In genomic region chr19:42239544-42240220, GRCh38 we compare ENCODE assay signal across 18 cellular contexts. TPM values are rescaled to one million over a fixed set of nuclear protein-coding genes. Genes with fewer than 3 reads are reported as not detected.
DNase-seq lines count a peak whose midpoint lies in the region; ATAC-seq, FAIRE-seq and TF ChIP-seq lines count a peak whose summit lies in the region.
"Had no signal": no experiment of that assay in that cellular context is flagged by ENCODE, and none has a peak within 500 bp of the region (broad histone marks: within the 10 kb centered on the region; RNA-seq: fewer than 3 reads in every experiment).

No MANE protein-coding gene starts in this region.

- H3K4me1 Mint-ChIP-seq in CD4-positive, alpha-beta T cell (ENCODE audit: low read depth) = peaks cover 50% of the 10 kb centered on the region
- H3K4me1 Mint-ChIP-seq in HFFc6 (ENCODE audit: low read depth) (peaks cover 35% of the 10 kb centered on the region), neural progenitor cell (peaks cover 23% of the 10 kb centered on the region)

- H3K9me3 Mint-ChIP-seq in CD4-positive, alpha-beta T cell = no peaks in the 10 kb centered on the region
- no peaks in the 10 kb centered on the region for H3K9me3 Mint-ChIP-seq in HFFc6
- H3K9me3 Mint-ChIP-seq in neural progenitor cell = no peaks in the 10 kb centered on the region
- H3K9me3 Mint-ChIP-seq: activated naive CD8-positive, alpha-beta T cell treated with anti-CD3 and anti-CD28 coated beads, Interleukin-2, amount 10 ng/mL, durations not matched to agents 7 days and 5 days had no signal

- no peaks in the 10 kb centered on the region for H3K9me3 ChIP-seq in CD4-positive, alpha-beta T cell (ENCODE audit: control insufficient read depth, low read length)
- H3K9me3 ChIP-seq in GM12878 (replicated peaks; ENCODE audit: control insufficient read depth, insufficient read depth, low read length) (no peaks in the 10 kb centered on the region), neural progenitor cell (ENCODE audit: low read depth) (no peaks in the 10 kb centered on the region)
- H3K9me3 ChIP-seq: psoas muscle had no signal

- H3K27ac ChIP-seq in CD4-positive, alpha-beta T cell (ENCODE audit: low read depth, low read length) = no peak overlapping the region
- no peak overlapping the region for H3K27ac ChIP-seq in GM12878 (ENCODE audit: control insufficient read depth, insufficient read depth)
- no peak overlapping the region for H3K27ac ChIP-seq in neural progenitor cell
- H3K27ac ChIP-seq: PC-9, psoas muscle, SK-N-MC had no signal

- DNase-seq in CD4-positive, alpha-beta T cell = no peak
- DNase-seq in HFFc6 = no peak
- no peak for DNase-seq in GM12878 (ENCODE audit: low read depth, low spot score)
- DNase-seq in neural progenitor cell (ENCODE audit: low spot score) = no peak
- no peak for DNase-seq in GOT3 (lab: John Stamatoyannopoulos, UW)
- DNase-seq in HT-29 (ENCODE audit: low spot score) = no peak
- DNase-seq in urothelium cell line (ENCODE audit: low spot score) = no peak
- DNase-seq: activated CD8-positive, alpha-beta memory T cell treated with anti-CD3 and anti-CD28 coated beads for 24 hours; activated naive CD8-positive, alpha-beta T cell treated with anti-CD3 and anti-CD28 coated beads, Interleukin-2, amount 10 ng/mL, durations not matched to agents 7 days and 5 days; foreskin fibroblast; left ventricle myocardium superior; PC-9; psoas muscle; substantia nigra had no signal

- CTCF ChIA-PET in CD4-positive, alpha-beta T cell (lab: Charles Lee) = interaction anchor here (0.6 to 1.6 kb wide), 2 partner anchors 107 to 131 kb away, joined by 3 to 7 read pairs; no protein-coding TSS in a partner anchor
- CTCF ChIA-PET in GM12878 (lab: Yijun Ruan, JAX) = interaction anchor here (0.6 to 2.8 kb wide), 7 partner anchors 13 to 131 kb away, joined by 3 to 13 read pairs (median 4); partner anchors contain the start of gene POU2F2

- no TSS peak for BruUV-seq in GM12878 (replicated peaks; lab: Mats Ljungman, UMichigan)

- H3K4me1 ChIP-seq in GM12878 (ENCODE audit: control insufficient read depth, insufficient read depth, low read length) (peaks cover 10% of the 10 kb centered on the region; the same call in 1 of the 2 replicates), neural progenitor cell (peaks cover 8% of the 10 kb centered on the region)

- 0 out of 2 replicates have a peak overlapping the region, but pooled peaks have one; percentile 1 for H3K4me2 ChIP-seq in GM12878 (ENCODE audit: control insufficient read depth, insufficient read depth)
- no peak overlapping the region for H3K4me2 ChIP-seq in neural progenitor cell

- ATAC-seq in CD4-positive, alpha-beta T cell (ENCODE audit: poor library complexity) = no peak
- ATAC-seq in GM12878 = no peak
- ATAC-seq: left ventricle myocardium superior, psoas muscle had no signal

- WGBS in GM12878 (ENCODE audit: insufficient coverage, insufficient replicate concordance, low lambda C conversion rate, missing lambda C conversion rate) = 95% methylated on average over 10 of the region's 10 CpGs

- peaks cover 12% of the 10 kb centered on the region for H3F3A ChIP-seq in neural progenitor cell (ENCODE audit: low read depth)

- no peaks in the 10 kb centered on the region for H3K27me3 Mint-ChIP-seq in CD4-positive, alpha-beta T cell
- H3K27me3 Mint-ChIP-seq in HFFc6 (ENCODE audit: insufficient read depth) (peaks cover 16% of the 10 kb centered on the region), neural progenitor cell (ENCODE audit: insufficient read depth, low read depth) (no peaks in the 10 kb centered on the region)
- H3K27me3 Mint-ChIP-seq: activated naive CD8-positive, alpha-beta T cell treated with anti-CD3 and anti-CD28 coated beads, Interleukin-2, amount 10 ng/mL, durations not matched to agents 7 days and 5 days had no signal

- POLR2A ChIA-PET in CD4-positive, alpha-beta T cell (lab: Charles Lee) = interaction anchor here (0.9 to 2.0 kb wide), 3 partner anchors 10 to 63 kb away, joined by 3 to 4 read pairs (median 4); no protein-coding TSS in a partner anchor
- POLR2A ChIA-PET in GM12878 (lab: Charles Lee) = interaction anchor here (0.5 to 1.4 kb wide), 3 partner anchors 24 to 998 kb away, joined by 3 to 5 read pairs (median 4); no protein-coding TSS in a partner anchor

- TF ChIP-seq POLR2A in GM12878 (IDR thresholded peaks at IDR 0.05; ENCODE audit: low read depth, low read length) = no peak

- H4K20me1 ChIP-seq in GM12878 (ENCODE audit: control insufficient read depth, insufficient read depth) (no peaks in the 10 kb centered on the region), neural progenitor cell (ENCODE audit: low read depth) (peaks cover 44% of the 10 kb centered on the region)

- intact Hi-C loops in CD4-positive, alpha-beta T cell (cut with DNase I, micrococcal nuclease) = no loop called here
- intact Hi-C loops in GM12878 (cut with micrococcal nuclease; ENCODE audit: unreplicated experiment) = loop anchor here (5.0 kb wide), 1 partner anchor 107 kb away; the partner anchor contains the start of gene POU2F2

- no peak overlapping the region for H3K9ac ChIP-seq in GM12878 (ENCODE audit: control insufficient read depth, insufficient read depth, low read length)
- H3K9ac ChIP-seq in neural progenitor cell = no peak overlapping the region

- peaks cover 11 to 21% of the 10 kb centered on the region in 2 experiments; a peak in 3 of 4 replicates for H3K36me3 ChIP-seq in GM12878 (ENCODE audit: control insufficient read depth in 2 of 2, insufficient read depth in 2 of 2, low read length in 1 of 2)
- no peaks in the 10 kb centered on the region for H3K36me3 ChIP-seq in neural progenitor cell

- TF ChIP-seq CTCF in CD4-positive, alpha-beta T cell (IDR thresholded peaks at IDR 0.05) = no peak
- no peak for TF ChIP-seq CTCF in HFFc6 (IDR thresholded peaks at IDR 0.05)
- no peak for TF ChIP-seq CTCF in GM12878 (IDR thresholded peaks at IDR 0.05 in 2 of 3, conservative IDR thresholded peaks at IDR 0.05 in 1 of 3; ENCODE audit: control insufficient read depth in 2 of 3, extremely low read depth in 1 of 3, insufficient read depth in 1 of 3, low read depth in 3 of 3, low read length in 3 of 3)
- no peak for TF ChIP-seq CTCF in neural progenitor cell (IDR thresholded peaks at IDR 0.05)

- peaks cover 44% of the 10 kb centered on the region for H3K36me3 Mint-ChIP-seq in CD4-positive, alpha-beta T cell (ENCODE audit: low read depth)
- H3K36me3 Mint-ChIP-seq in HFFc6 (ENCODE audit: low read depth) (peaks cover 38% of the 10 kb centered on the region), neural progenitor cell (peaks cover 25% of the 10 kb centered on the region)

- H3K4me3 Mint-ChIP-seq in CD4-positive, alpha-beta T cell = peak overlapping the region; percentile 52
- H3K4me3 Mint-ChIP-seq in HFFc6 (peak overlapping the region; percentile 95; the same call in 1 of the 2 replicates), neural progenitor cell (peak overlapping the region; percentile 96)

- FAIRE-seq in GM12878 (lab: Jason Lieb, UNC) (no peak), urothelium cell line (lab: Jason Lieb, UNC) (no peak)
- FAIRE-seq: GM12891, H54, TTC549 had no signal

- RAD21 ChIA-PET in GM12878 (lab: Charles Lee; ENCODE audit: unreplicated experiment) = interaction anchor here (4.5 kb wide), 1 partner anchor 107 kb away, joined by 25 read pairs; the partner anchor contains the start of gene POU2F2

- H3K27me3 ChIP-seq in CD4-positive, alpha-beta T cell (ENCODE audit: control insufficient read depth, insufficient read depth, low read length) = no peaks in the 10 kb centered on the region
- H3K27me3 ChIP-seq in GM12878 (replicated peaks in 1 of 2; ENCODE audit: control insufficient read depth in 2 of 2, insufficient read depth in 2 of 2, low read length in 1 of 2) = no peaks in the 10 kb centered on the region
- H3K27me3 ChIP-seq in neural progenitor cell = no peaks in the 10 kb centered on the region

- SMC1A ChIA-PET in GM12878 (lab: Charles Lee; ENCODE audit: uncharacterized antibody, unreplicated experiment) = interaction anchor here (0.7 to 1.7 kb wide), 10 partner anchors 19 to 107 kb away, joined by 3 to 7 read pairs (median 4); partner anchors contain the start of genes DEDD2, POU2F2 and ZNF526

- H3K79me2 ChIP-seq in GM12878 (ENCODE audit: control insufficient read depth, insufficient read depth, low read length) = peaks cover 38% of the 10 kb centered on the region
- H3K79me2 ChIP-seq in neural progenitor cell (ENCODE audit: low read depth) = peaks cover 28% of the 10 kb centered on the region

- TF ChIP-seq EP300 in GM12878 (IDR thresholded peaks at IDR 0.05; ENCODE audit: borderline replicate concordance in 1 of 2, control insufficient read depth in 1 of 2, low read depth in 2 of 2, low read length in 2 of 2) = no peak

- peak overlapping the region; percentile 71 for H3K27ac Mint-ChIP-seq in CD4-positive, alpha-beta T cell
- H3K27ac Mint-ChIP-seq in HFFc6 (peak overlapping the region; percentile 42; the same call in 1 of the 2 replicates), neural progenitor cell (no peak overlapping the region)
- H3K27ac Mint-ChIP-seq: activated naive CD8-positive, alpha-beta T cell treated with anti-CD3 and anti-CD28 coated beads, Interleukin-2, amount 10 ng/mL, durations not matched to agents 7 days and 5 days had no signal

- in situ Hi-C loops in GM12878 (cut with MboI) = no loop called here

- TF ChIP-seq RAD21 in GM12878 (IDR thresholded peaks at IDR 0.05; ENCODE audit: insufficient read depth, low read depth, low read length) = no peak

- H3K4me3 ChIP-seq in GM12878 (no peak overlapping the region), neural progenitor cell (no peak overlapping the region)
- H3K4me3 ChIP-seq: PC-9, psoas muscle, SK-N-MC had no signal

- no peak overlapping the region for H2AFZ ChIP-seq in GM12878 (ENCODE audit: control insufficient read depth, low read depth, low read length)
- no peak overlapping the region for H2AFZ ChIP-seq in neural progenitor cell (replicated peaks)
- H2AFZ ChIP-seq: PC-9 had no signal

RNA-seq across cellular contexts. Expression of gene GSK3A, which starts 2.7 kb away (rescaled TPM):
- total RNA-seq in CD4-positive, alpha-beta T cell = 10 to 100 TPM; 13.6 to 13.9 TPM
- 10 to 100 TPM; 36.3 to 45.5 (median 43.1) TPM for total RNA-seq in HFFc6 (2021; fragmentation: NEBNext Ultra II Directional; extraction: Animal tissue kit (Norgen Biotek cat#: 25700))
- total RNA-seq in GM12878 (2013; cell fraction: nucleolus; rRNA removed) = 7.7 and 11.1 TPM in 2 replicates
- total RNA-seq in GM12878 (2014; rRNA removed) (11.5 and 15.0 TPM in 2 replicates), GM12878 (2014; rRNA removed; fragmentation: Illumina TruSeq; extraction: Trizol) (15.3 and 15.8 TPM in 2 replicates), GM12878 (2021) (35.6 and 38.6 TPM in 2 replicates), neural progenitor cell (ENCODE audit: low replicate concordance) (22.5 and 41.3 TPM in 2 replicates)
- polyA plus RNA-seq in GM12878 (2011; ENCODE audit: low read depth) = 12.6 TPM
- polyA plus RNA-seq in GM12878 (2011; rRNA removed) (17.5 and 41.3 TPM in 2 replicates), GM12878 (2014; fragmentation: Illumina TruSeq; extraction: Trizol) (35.2 and 47.9 TPM in 2 replicates), GM12878 (2014; fragmentation: Nextera tagmentation; extraction: Ambion mirVana) (1 to 10 TPM in 1 of 2 experiments, under 1 TPM in 1; 1.00 to 1.2 TPM), GM12878 (2014; rRNA removed) (40.9 and 48.8 TPM in 2 replicates), GM12878 (2016; fragmentation: Nextera tagmentation; extraction: Ambion mirVana) (10 to 100 TPM in 1 of 2 experiments, 1 to 10 TPM in 1; 3.8 to 11.4 TPM)
- 44.7 and 48.5 TPM in 2 replicates for polyA plus RNA-seq in GM12878 (2011; cell fraction: cytosol; rRNA removed)
- polyA plus RNA-seq in GM12878 (2011; cell fraction: nucleus; rRNA removed) = 32.0 and 39.9 TPM in 2 replicates
- polyA plus RNA-seq in GM12878 (2012) = 24.5 and 27.4 TPM in 2 replicates
- 18.6 and 31.7 TPM in 2 replicates for polyA minus RNA-seq in GM12878 (2011; rRNA and poly(A)+ RNA removed)
- 14.7 and 17.7 TPM in 2 replicates for polyA minus RNA-seq in GM12878 (2011; cell fraction: cytosol; rRNA and poly(A)+ RNA removed)
- polyA minus RNA-seq in GM12878 (2011; cell fraction: nucleus; rRNA and poly(A)+ RNA removed) = 4.2 and 6.6 TPM in 2 replicates
- total RNA-seq in HT-29 (2014; rRNA removed; shearing (Covaris generic)) = 41.4 and 43.8 TPM in 2 replicates

RNA-seq across cellular contexts. Expression of gene ERF, which starts 15.2 kb away (rescaled TPM):
- 100 to 1,000 TPM; 105 to 113 TPM for total RNA-seq in CD4-positive, alpha-beta T cell
- total RNA-seq in HFFc6 (2021; fragmentation: NEBNext Ultra II Directional; extraction: Animal tissue kit (Norgen Biotek cat#: 25700)) = 10 to 100 TPM; 74.7 to 87.8 (median 78.8) TPM
- total RNA-seq in GM12878 (2013; cell fraction: nucleolus; rRNA removed) = 29.9 and 31.1 TPM in 2 replicates
- total RNA-seq in GM12878 (2014; rRNA removed) (15.9 and 22.2 TPM in 2 replicates), GM12878 (2014; rRNA removed; fragmentation: Illumina TruSeq; extraction: Trizol) (12.1 and 12.8 TPM in 2 replicates), GM12878 (2021) (51.8 and 56.3 TPM in 2 replicates), neural progenitor cell (ENCODE audit: low replicate concordance) (43.1 and 94.8 TPM in 2 replicates)
- 3.6 TPM for polyA plus RNA-seq in GM12878 (2011; ENCODE audit: low read depth)
- polyA plus RNA-seq in GM12878 (2011; rRNA removed) (15.1 and 34.5 TPM in 2 replicates), GM12878 (2014; fragmentation: Illumina TruSeq; extraction: Trizol) (4.9 and 17.8 TPM in 2 replicates), GM12878 (2014; fragmentation: Nextera tagmentation; extraction: Ambion mirVana) (under 1 TPM; 0.02 to 0.04 TPM), GM12878 (2014; rRNA removed) (33.0 and 40.2 TPM in 2 replicates), GM12878 (2016; fragmentation: Nextera tagmentation; extraction: Ambion mirVana) (1 to 10 TPM; 8.3 to 8.9 TPM)
- polyA plus RNA-seq in GM12878 (2011; cell fraction: cytosol; rRNA removed) = 23.3 and 39.9 TPM in 2 replicates
- polyA plus RNA-seq in GM12878 (2011; cell fraction: nucleus; rRNA removed) = 164 and 188 TPM in 2 replicates
- polyA plus RNA-seq in GM12878 (2012) = 21.7 and 22.0 TPM in 2 replicates
- polyA minus RNA-seq in GM12878 (2011; rRNA and poly(A)+ RNA removed) = 27.0 and 49.3 TPM in 2 replicates
- 19.8 and 25.4 TPM in 2 replicates for polyA minus RNA-seq in GM12878 (2011; cell fraction: cytosol; rRNA and poly(A)+ RNA removed)
- polyA minus RNA-seq in GM12878 (2011; cell fraction: nucleus; rRNA and poly(A)+ RNA removed) = 34.6 and 45.5 TPM in 2 replicates
- 157 and 160 TPM in 2 replicates for total RNA-seq in HT-29 (2014; rRNA removed; shearing (Covaris generic))

RNA-seq across cellular contexts. Expression of gene ZNF526, which starts 19.6 kb away (rescaled TPM):
- total RNA-seq in CD4-positive, alpha-beta T cell = 1 to 10 TPM; 5.0 to 6.2 TPM
- total RNA-seq in HFFc6 (2021; fragmentation: NEBNext Ultra II Directional; extraction: Animal tissue kit (Norgen Biotek cat#: 25700)) = 10 to 100 TPM; 14.0 to 18.2 (median 16.1) TPM
- total RNA-seq in GM12878 (2013; cell fraction: nucleolus; rRNA removed) = 33.6 and 41.2 TPM in 2 replicates
- total RNA-seq in GM12878 (2014; rRNA removed) (8.3 and 9.6 TPM in 2 replicates), GM12878 (2014; rRNA removed; fragmentation: Illumina TruSeq; extraction: Trizol) (5.3 and 5.4 TPM in 2 replicates), GM12878 (2021) (14.7 and 18.3 TPM in 2 replicates), neural progenitor cell (ENCODE audit: low replicate concordance) (6.5 and 13.0 TPM in 2 replicates)
- polyA plus RNA-seq in GM12878 (2011; ENCODE audit: low read depth) = 4.1 TPM
- polyA plus RNA-seq in GM12878 (2011; rRNA removed) (2.1 and 4.2 TPM in 2 replicates), GM12878 (2014; fragmentation: Illumina TruSeq; extraction: Trizol) (2.4 and 4.2 TPM in 2 replicates), GM12878 (2014; fragmentation: Nextera tagmentation; extraction: Ambion mirVana) (1 to 10 TPM; 1.8 to 2.0 TPM), GM12878 (2014; rRNA removed) (5.6 and 7.2 TPM in 2 replicates), GM12878 (2016; fragmentation: Nextera tagmentation; extraction: Ambion mirVana) (10 to 100 TPM; 12.8 to 13.3 TPM)
- 4.2 and 4.4 TPM in 2 replicates for polyA plus RNA-seq in GM12878 (2011; cell fraction: cytosol; rRNA removed)
- polyA plus RNA-seq in GM12878 (2011; cell fraction: nucleus; rRNA removed) = 6.0 and 7.3 TPM in 2 replicates
- polyA plus RNA-seq in GM12878 (2012) = 7.0 and 7.6 TPM in 2 replicates
- 10.8 and 14.2 TPM in 2 replicates for polyA minus RNA-seq in GM12878 (2011; rRNA and poly(A)+ RNA removed)
- polyA minus RNA-seq in GM12878 (2011; cell fraction: cytosol; rRNA and poly(A)+ RNA removed) = 4.4 and 5.5 TPM in 2 replicates
- polyA minus RNA-seq in GM12878 (2011; cell fraction: nucleus; rRNA and poly(A)+ RNA removed) = 5.4 and 10.8 TPM in 2 replicates
- 15.3 and 15.9 TPM in 2 replicates for total RNA-seq in HT-29 (2014; rRNA removed; shearing (Covaris generic))

RNA-seq across cellular contexts. Expression of gene DEDD2, which starts 22.2 kb away (rescaled TPM):
- 100 to 1,000 TPM in 1 of 2 experiments, 10 to 100 TPM in 1; 96.5 to 103 TPM for total RNA-seq in CD4-positive, alpha-beta T cell
- 10 to 100 TPM; 19.2 to 24.9 (median 20.2) TPM for total RNA-seq in HFFc6 (2021; fragmentation: NEBNext Ultra II Directional; extraction: Animal tissue kit (Norgen Biotek cat#: 25700))
- total RNA-seq in GM12878 (2013; cell fraction: nucleolus; rRNA removed) = 18.7 and 18.8 TPM in 2 replicates
- total RNA-seq in GM12878 (2014; rRNA removed) (17.6 and 22.1 TPM in 2 replicates), GM12878 (2014; rRNA removed; fragmentation: Illumina TruSeq; extraction: Trizol) (9.5 and 9.6 TPM in 2 replicates), GM12878 (2021) (15.3 and 18.2 TPM in 2 replicates), neural progenitor cell (ENCODE audit: low replicate concordance) (19.8 and 54.2 TPM in 2 replicates)
- 10.7 TPM for polyA plus RNA-seq in GM12878 (2011; ENCODE audit: low read depth)
- polyA plus RNA-seq in GM12878 (2011; rRNA removed) (10.1 and 20.0 TPM in 2 replicates), GM12878 (2014; fragmentation: Illumina TruSeq; extraction: Trizol) (5.1 and 12.5 TPM in 2 replicates), GM12878 (2014; fragmentation: Nextera tagmentation; extraction: Ambion mirVana) (1 to 10 TPM; 2.5 to 3.1 TPM), GM12878 (2014; rRNA removed) (24.0 and 28.6 TPM in 2 replicates), GM12878 (2016; fragmentation: Nextera tagmentation; extraction: Ambion mirVana) (10 to 100 TPM; 22.0 to 24.7 TPM)
- polyA plus RNA-seq in GM12878 (2011; cell fraction: cytosol; rRNA removed) = 31.5 and 40.2 TPM in 2 replicates
- polyA plus RNA-seq in GM12878 (2011; cell fraction: nucleus; rRNA removed) = 23.7 and 26.9 TPM in 2 replicates
- polyA plus RNA-seq in GM12878 (2012) = 21.1 and 21.2 TPM in 2 replicates
- polyA minus RNA-seq in GM12878 (2011; rRNA and poly(A)+ RNA removed) = 13.1 and 26.9 TPM in 2 replicates
- polyA minus RNA-seq in GM12878 (2011; cell fraction: cytosol; rRNA and poly(A)+ RNA removed) = 6.9 and 8.0 TPM in 2 replicates
- polyA minus RNA-seq in GM12878 (2011; cell fraction: nucleus; rRNA and poly(A)+ RNA removed) = 8.7 and 9.5 TPM in 2 replicates
- total RNA-seq in HT-29 (2014; rRNA removed; shearing (Covaris generic)) = 121 and 124 TPM in 2 replicates

RNA-seq across cellular contexts. Expression of gene CIC, which starts 29.4 kb away (rescaled TPM):
- total RNA-seq in CD4-positive, alpha-beta T cell = 100 to 1,000 TPM; 114 to 119 TPM
- 10 to 100 TPM; 67.6 to 75.4 (median 73.7) TPM for total RNA-seq in HFFc6 (2021; fragmentation: NEBNext Ultra II Directional; extraction: Animal tissue kit (Norgen Biotek cat#: 25700))
- total RNA-seq in GM12878 (2013; cell fraction: nucleolus; rRNA removed) = 33.3 and 49.5 TPM in 2 replicates
- total RNA-seq in GM12878 (2014; rRNA removed) = 8.0 and 9.5 TPM in 2 replicates
- 4.3 and 6.5 TPM in 2 replicates for total RNA-seq in GM12878 (2014; rRNA removed; fragmentation: Illumina TruSeq; extraction: Trizol)
- total RNA-seq in GM12878 (2021) = 47.3 and 50.6 TPM in 2 replicates
- 9.5 TPM for polyA plus RNA-seq in GM12878 (2011; ENCODE audit: low read depth)
- polyA plus RNA-seq in GM12878 (2011; rRNA removed) = 2.4 and 3.8 TPM in 2 replicates
- 6.7 and 9.9 TPM in 2 replicates for polyA plus RNA-seq in GM12878 (2011; cell fraction: cytosol; rRNA removed)
- polyA plus RNA-seq in GM12878 (2011; cell fraction: nucleus; rRNA removed) = 76.7 and 94.7 TPM in 2 replicates
- polyA plus RNA-seq in GM12878 (2012) = 29.1 and 30.8 TPM in 2 replicates
- 1.7 and 7.4 TPM in 2 replicates for polyA plus RNA-seq in GM12878 (2014; fragmentation: Illumina TruSeq; extraction: Trizol)
- polyA plus RNA-seq in GM12878 (2014; fragmentation: Nextera tagmentation; extraction: Ambion mirVana) = under 1 TPM; 0.18 to 0.24 TPM
- polyA plus RNA-seq in GM12878 (2014; rRNA removed) = 24.0 and 27.7 TPM in 2 replicates
- 1 to 10 TPM; 6.9 to 8.1 TPM for polyA plus RNA-seq in GM12878 (2016; fragmentation: Nextera tagmentation; extraction: Ambion mirVana)
- 2.1 and 9.8 TPM in 2 replicates for polyA minus RNA-seq in GM12878 (2011; rRNA and poly(A)+ RNA removed)
- polyA minus RNA-seq in GM12878 (2011; cell fraction: cytosol; rRNA and poly(A)+ RNA removed) = 10.2 and 11.2 TPM in 2 replicates
- polyA minus RNA-seq in GM12878 (2011; cell fraction: nucleus; rRNA and poly(A)+ RNA removed) = 13.1 and 24.6 TPM in 2 replicates
- total RNA-seq in neural progenitor cell (ENCODE audit: low replicate concordance) = 5.2 and 28.1 TPM in 2 replicates
- 42.1 and 55.5 TPM in 2 replicates for total RNA-seq in HT-29 (2014; rRNA removed; shearing (Covaris generic))
